Comparison of ENCODE assay signal across 7 cellular contexts in genomic region chr6:6008648-6009421, GRCh38. TPM values are rescaled to one million over a fixed set of nuclear protein-coding genes. Genes with fewer than 3 reads are reported as not detected.
A peak's percentile ranks its signal among the peaks of the same experiment; 100 is the strongest.
DNase-seq lines count a peak whose midpoint lies in the region; ATAC-seq, FAIRE-seq and TF ChIP-seq lines count a peak whose summit lies in the region.

No MANE protein-coding gene starts in this region.

- peak; percentile 77 for ATAC-seq in SK-N-SH treated with all-trans-retinoic acid at 6 μM for 48 hours
- ATAC-seq in right lobe of liver: peak; percentile 83 to 90 (median 86)

- H3K9me3 ChIP-seq in MG63 (no peaks in the 10 kb centered on the region), right lobe of liver (no peaks in the 10 kb centered on the region)

- WGBS in right lobe of liver (ENCODE audit: insufficient coverage, low coverage, low lambda C conversion rate, missing lambda C conversion rate): 10% methylated on average over 21 of the region's 62 CpGs

- TF ChIP-seq CTCF in GM10248 (IDR thresholded peaks at IDR 0.05; ENCODE audit: control extremely low read depth, extremely low read depth, low read depth, missing control alignments) (no peak), right lobe of liver (IDR thresholded peaks at IDR 0.05) (no peak)

- intact Hi-C loops in right lobe of liver (cut with DNase I): no loop called here

- peaks cover 0 to 8% (median 2%) of the 10 kb centered on the region in 4 donors for H3K4me1 ChIP-seq in right lobe of liver

- POLR2A ChIA-PET in GM10248 (lab: Yijun Ruan, JAX): no interaction called here

- FAIRE-seq in H54 (lab: Jason Lieb, UNC): no peak

- CTCF ChIA-PET in GM10248 (lab: Yijun Ruan, JAX): interaction anchor here (0.8 kb wide), 1 partner anchor 9 kb away, joined by 3 read pairs; no protein-coding TSS in a partner anchor

- DNase-seq in GM10248 (ENCODE audit: extremely low spot score) (peak; percentile 87), H54 (ENCODE audit: insufficient read length, low spot score) (peak; percentile 88), MG63 (peak; percentile 87), cerebellum (ENCODE audit: low spot score) (peak; percentile 96), right lobe of liver (peak; percentile 69 to 88 (median 88))
- peak; percentile 27 for DNase-seq in stimulated activated CD8-positive, alpha-beta memory T cell treated with anti-CD3 and anti-CD28 coated beads, Interleukin-4, amount 100 ng/mL, for 24 hours (ENCODE audit: low read depth)

- H3K4me3 ChIP-seq in MG63 (peak overlapping the region; percentile 68), right lobe of liver (peak overlapping the region; percentile 16 to 40 (median 33))

- TF ChIP-seq POLR2A in H54 (IDR thresholded peaks at IDR 0.05; ENCODE audit: low read depth, low read length) (no peak), right lobe of liver (IDR thresholded peaks at IDR 0.05) (no peak)

- no peaks in the 10 kb centered on the region; the same call in 1 of the 2 replicates for H3K27me3 ChIP-seq in MG63
- peaks cover 5 to 49% of the 10 kb centered on the region in 2 donors for H3K27me3 ChIP-seq in right lobe of liver

- H3K36me3 ChIP-seq in MG63 (no peaks in the 10 kb centered on the region), right lobe of liver (no peaks in the 10 kb centered on the region)

- H3K27ac ChIP-seq in right lobe of liver: peak overlapping the region in 1 of 3 donors; percentile 44

TF ChIP-seq in SK-N-SH treated with all-trans-retinoic acid at 6 μM for 48 hours, 23 proteins besides CTCF, POLR2A, EP300 and RAD21:
- TF ChIP-seq TCF4 (CRISPR knock-in tag; IDR thresholded peaks at IDR 0.05; ENCODE audit: borderline replicate concordance) (no peak), OSR1 (CRISPR knock-in tag; IDR thresholded peaks at IDR 0.05) (no peak), ESRRG (CRISPR knock-in tag; IDR thresholded peaks at IDR 0.05) (no peak), POU6F1 (CRISPR knock-in tag; IDR thresholded peaks at IDR 0.05; ENCODE audit: borderline replicate concordance, low read depth) (no peak)

RNA-seq across cellular contexts. Expression of gene NRN1, which starts 2.1 kb away (rescaled TPM):
- 36.5 and 44.1 TPM in 2 replicates for total RNA-seq in MG63 (2014; rRNA removed; shearing (Covaris generic); ENCODE audit: low replicate concordance)
- total RNA-seq in cerebellum: 55.1 TPM
- total RNA-seq in right lobe of liver: 1 to 10 TPM in 5 of 6 experiments, under 1 TPM in 1; 0.86 to 3.4 (median 2.4) TPM

Comparison
In these comparisons a context has a peak if more than half of its experiments do, and no peak if none do; other contexts are left out.
1. DNase-seq: peak in every context shown above with its lines; median percentile 96 in cerebellum; 88 in H54; 88 in right lobe of liver; 87 in GM10248; 87 in MG63; 27 in stimulated activated CD8-positive, alpha-beta memory T cell treated with anti-CD3 and anti-CD28 coated beads, Interleukin-4, amount 100 ng/mL, for 24 hours.